ENCODE assay signal across 10 cellular contexts in genomic region chrX:108312938-108313337, GRCh38.
DNase-seq lines count a peak whose midpoint lies in the region; ATAC-seq, FAIRE-seq and TF ChIP-seq lines count a peak whose summit lies in the region.
"Had no signal": no experiment of that assay in that cellular context is flagged by ENCODE, and none has a peak within 500 bp of the region (broad histone marks: within the 10 kb centered on the region; RNA-seq: fewer than 3 reads in every experiment).

No MANE protein-coding gene starts in this region.

- BruUV-seq in mammary epithelial cell (replicated peaks; lab: Mats Ljungman, UMichigan), result no TSS peak

- H3K36me3 ChIP-seq in mammary epithelial cell (ENCODE audit: insufficient read depth, low read length) (no peaks in the 10 kb centered on the region), kidney (ENCODE audit: control insufficient read depth in 1 of 2, insufficient read depth in 2 of 2, low read length in 2 of 2) (no peaks in the 10 kb centered on the region), osteoblast (ENCODE audit: insufficient read depth, low read length) (no peaks in the 10 kb centered on the region)
- H3K36me3 ChIP-seq: upper lobe of left lung had no signal

- in situ Hi-C loops in mammary epithelial cell (cut with MboI; ENCODE audit: low sequenced_read_pairs in 2 of 2), result loop anchor here in 1 of 2 donors (5.0 kb wide), 1 partner anchor 84 kb away; no protein-coding TSS in a partner anchor

- peak overlapping the region; percentile 32 for H3K4me2 ChIP-seq in mammary epithelial cell (ENCODE audit: insufficient read depth, low read depth, low read length)
- H3K4me2 ChIP-seq in osteoblast (ENCODE audit: insufficient read depth, low read length), result no peak overlapping the region

- TF ChIP-seq CTCF in mammary epithelial cell (conservative IDR thresholded peaks at IDR 0.05 in 1 of 2, IDR thresholded peaks at IDR 0.05 in 1 of 2; ENCODE audit: extremely low read depth in 1 of 2, insufficient read depth in 1 of 2, low read depth in 1 of 2, low read length in 2 of 2) (no peak), lower leg skin (IDR thresholded peaks at IDR 0.05) (no peak), kidney (IDR thresholded peaks at IDR 0.05; ENCODE audit: borderline replicate concordance, extremely low read depth, insufficient read depth) (no peak), osteoblast (IDR thresholded peaks at IDR 0.05; ENCODE audit: extremely low read depth, low read depth, low read length) (no peak)

- FAIRE-seq in kidney (lab: Jason Lieb, UNC), result no peak

- H3K79me2 ChIP-seq in mammary epithelial cell (ENCODE audit: insufficient read depth, low read length), result peaks cover 2% of the 10 kb centered on the region
- no peaks in the 10 kb centered on the region for H3K79me2 ChIP-seq in osteoblast (ENCODE audit: insufficient read depth, low read length)

- no peaks in the 10 kb centered on the region for H4K20me1 ChIP-seq in mammary epithelial cell (ENCODE audit: insufficient read depth, low read length)
- no peaks in the 10 kb centered on the region for H4K20me1 ChIP-seq in osteoblast (ENCODE audit: insufficient read depth, low read length)

- CTCF ChIA-PET in mammary epithelial cell (lab: Charles Lee; ENCODE audit: low non-redundant PET), result no interaction called here

- TF ChIP-seq POLR2A in lower leg skin (IDR thresholded peaks at IDR 0.05), result no peak

- H3K4me1 ChIP-seq in mammary epithelial cell (ENCODE audit: insufficient read depth, low read length), result peaks cover 38% of the 10 kb centered on the region
- no peaks in the 10 kb centered on the region for H3K4me1 ChIP-seq in kidney (ENCODE audit: control insufficient read depth in 1 of 2, insufficient read depth in 1 of 2, low read depth in 1 of 2, low read length in 2 of 2)
- no peaks in the 10 kb centered on the region for H3K4me1 ChIP-seq in osteoblast (ENCODE audit: insufficient read depth, low read length)
- H3K4me1 ChIP-seq: upper lobe of left lung had no signal

- no peak overlapping the region for H3K9ac ChIP-seq in mammary epithelial cell (ENCODE audit: insufficient read depth, low read length)
- no peak overlapping the region for H3K9ac ChIP-seq in kidney (ENCODE audit: low read length in 2 of 2)

- peak; percentile 80 for DNase-seq in DMS 273 (lab: John Stamatoyannopoulos, UW; ENCODE audit: unreplicated experiment)
- peak; percentile 88 for DNase-seq in NCI-H1092 treated with DMSO at 0.1 percent for 48 hours (lab: John Stamatoyannopoulos, UW)
- DNase-seq in mammary epithelial cell, result peak; percentile 83
- peak; percentile 39 to 69 for DNase-seq in lower leg skin (ENCODE audit: low spot score in 2 of 2)
- no peak for DNase-seq in kidney
- no peak for DNase-seq in osteoblast (ENCODE audit: insufficient read length, low spot score, missing footprints)

- no peak overlapping the region for H3K4me3 ChIP-seq in mammary epithelial cell (replicated peaks in 1 of 3; ENCODE audit: insufficient read depth in 1 of 3, low read depth in 2 of 3, low read length in 3 of 3)
- no peak overlapping the region for H3K4me3 ChIP-seq in lower leg skin (ENCODE audit: low read depth, poor library complexity, severe bottlenecking)
- no peak overlapping the region for H3K4me3 ChIP-seq in kidney (ENCODE audit: low read length in 2 of 2)
- H3K4me3 ChIP-seq in osteoblast (ENCODE audit: insufficient read depth, low read length), result no peak overlapping the region
- H3K4me3 ChIP-seq: upper lobe of left lung had no signal

- H3K27me3 ChIP-seq in mammary epithelial cell (ENCODE audit: insufficient read depth, low read length) (no peaks in the 10 kb centered on the region), osteoblast (ENCODE audit: insufficient read depth, low read length) (peaks cover 6% of the 10 kb centered on the region)
- H3K27me3 ChIP-seq: upper lobe of left lung had no signal

- ATAC-seq in GM18909 (IDR thresholded peaks at IDR 0.05; ENCODE audit: poor library complexity, unreplicated experiment) (no peak), HG03025 (IDR thresholded peaks at IDR 0.05; ENCODE audit: low FRiP score, unreplicated experiment) (no peak)

- H3K27ac ChIP-seq in mammary epithelial cell (ENCODE audit: insufficient read depth, low read depth, low read length) (peak overlapping the region; percentile 67), kidney (ENCODE audit: low read depth in 2 of 2, low read length in 2 of 2) (no peak overlapping the region), osteoblast (ENCODE audit: low read depth, low read length) (no peak overlapping the region)
- H3K27ac ChIP-seq: HL-60, upper lobe of left lung had no signal

- WGBS in mammary epithelial cell (ENCODE audit: low coverage, missing lambda C conversion rate), result 0% methylated on average over 1 of the region's 1 CpG
- WGBS in lower leg skin, 2 donors, result 30 to 50% methylated on average over 1 of the region's 1 CpG

- H2AFZ ChIP-seq in mammary epithelial cell (ENCODE audit: low read depth, low read length) (peak overlapping the region; percentile 31), osteoblast (ENCODE audit: low read length) (no peak overlapping the region)

- dilution Hi-C loops in mammary epithelial cell (cut with HindIII; ENCODE audit: low sequenced_read_pairs), result no loop called here

- intact Hi-C loops in mammary epithelial cell (cut with micrococcal nuclease) (loop anchor here (1.0 to 5.0 kb wide), 3 partner anchors 83 to 224 kb away; partner anchors contain the start of genes COL4A5 and COL4A6), lower leg skin (cut with DNase I; ENCODE audit: low total_unique reads) (no loop called here), kidney (cut with DNase I) (no loop called here)

- H3K9me3 ChIP-seq in mammary epithelial cell (replicated peaks; ENCODE audit: insufficient read depth, low read length), result no peaks in the 10 kb centered on the region
- no peaks in the 10 kb centered on the region for H3K9me3 ChIP-seq in kidney (ENCODE audit: control insufficient read depth in 1 of 2, low read length in 2 of 2)
- H3K9me3 ChIP-seq in osteoblast (ENCODE audit: low read depth, low read length), result no peaks in the 10 kb centered on the region
- H3K9me3 ChIP-seq: upper lobe of left lung had no signal

Comparison
In these comparisons a context has a peak if more than half of its experiments do, and no peak if none do; other contexts are left out.
1. DNase-seq: peak in DMS 273 (single experiment), NCI-H1092 treated with DMSO at 0.1 percent for 48 hours (single experiment), mammary epithelial cell (single experiment) and lower leg skin (2 of 2); none in kidney (single experiment) and osteoblast (single experiment).